13 cellular contexts compared by ENCODE assay signal in the genomic region with DNA sequence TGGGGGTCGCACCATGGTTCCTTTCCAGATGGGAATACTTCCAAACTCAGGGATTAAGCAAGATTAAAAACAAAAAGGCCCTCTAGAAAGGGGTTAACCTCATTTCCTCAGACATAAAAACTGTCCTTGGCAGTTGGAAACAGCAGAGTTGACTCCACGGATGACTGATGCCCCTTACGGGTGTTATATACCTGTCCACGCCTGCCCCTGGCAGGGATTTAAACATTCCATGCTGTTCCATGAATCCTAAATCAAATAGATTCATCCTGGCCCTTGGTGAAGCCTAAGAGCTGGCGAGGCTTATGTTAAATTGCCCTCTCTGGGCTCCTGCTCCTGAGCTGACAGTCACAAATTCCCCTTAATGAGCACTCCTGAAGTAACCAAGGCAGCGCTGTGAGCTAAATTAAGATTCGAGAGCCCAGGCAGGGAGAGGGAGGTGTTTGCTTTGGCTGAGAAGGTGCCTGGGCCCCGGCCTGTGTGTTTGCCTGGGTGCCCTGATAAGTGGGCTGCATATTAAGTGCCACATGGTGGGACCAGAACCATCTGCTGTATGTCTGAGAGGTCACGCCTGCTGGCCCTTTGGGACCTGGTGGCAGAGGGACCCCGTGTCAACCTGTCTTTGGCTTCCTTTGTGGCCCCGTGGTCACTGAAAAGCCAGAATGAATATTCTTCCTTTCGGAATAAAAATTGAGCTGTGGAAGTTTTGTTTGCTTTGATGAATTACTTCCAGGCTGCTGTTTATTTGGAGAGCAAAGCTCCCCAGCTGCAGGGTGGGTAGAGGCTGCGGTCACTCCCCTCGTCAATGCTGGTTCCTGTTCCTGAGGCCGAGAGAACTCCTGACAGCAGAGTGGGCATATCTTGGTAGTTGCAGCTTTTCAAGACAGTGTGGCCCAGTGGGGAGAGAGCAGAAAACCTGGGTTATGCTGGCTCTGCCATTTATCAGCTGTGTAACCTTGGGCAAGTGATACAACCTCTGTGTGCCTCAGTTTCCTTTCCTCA. TPM values are rescaled to one million over a fixed set of nuclear protein-coding genes. Genes with fewer than 3 reads are reported as not detected.
DNase-seq lines count a peak whose midpoint lies in the region; ATAC-seq and TF ChIP-seq lines count a peak whose summit lies in the region.
"Had no signal": no experiment of that assay in that cellular context is flagged by ENCODE, and none has a peak within 500 bp of the region (broad histone marks: within the 10 kb centered on the region; RNA-seq: fewer than 3 reads in every experiment).

No MANE protein-coding gene starts in this region.

- ATAC-seq in GM18519 (IDR thresholded peaks at IDR 0.05; ENCODE audit: low FRiP score, unreplicated experiment): no peak
- no peak for ATAC-seq in HG03097 (IDR thresholded peaks at IDR 0.05; ENCODE audit: low FRiP score, unreplicated experiment)

- H3K36me3 ChIP-seq in endodermal cell (ENCODE audit: control insufficient read depth, insufficient read depth, low read length) (no peaks in the 10 kb centered on the region), spleen (no peaks in the 10 kb centered on the region)

- no peak overlapping the region for H3K4me3 Mint-ChIP-seq in endodermal cell

- peaks cover 1% of the 10 kb centered on the region for H3K27me3 Mint-ChIP-seq in endodermal cell (ENCODE audit: insufficient read depth)

- no peak overlapping the region for H3K9ac ChIP-seq in endodermal cell (ENCODE audit: extremely low read depth, low read length, poor library complexity, severe bottlenecking)

- H3K36me3 Mint-ChIP-seq in endodermal cell (ENCODE audit: low read depth): no peaks in the 10 kb centered on the region

- TF ChIP-seq CTCF in endodermal cell (conservative IDR thresholded peaks at IDR 0.05): no peak
- no peak for TF ChIP-seq CTCF in spleen (IDR thresholded peaks at IDR 0.05 in 8 of 11, conservative IDR thresholded peaks at IDR 0.05 in 3 of 11)

- H3K27me3 ChIP-seq in endodermal cell (ENCODE audit: control insufficient read depth, insufficient read depth, low read length, poor library complexity, severe bottlenecking) (no peaks in the 10 kb centered on the region), spleen (replicated peaks in 1 of 7) (peaks cover 0 to 19% (median 0%) of the 10 kb centered on the region in 7 donors)
- H3K27me3 ChIP-seq: testis had no signal

- H3K9me3 ChIP-seq in endodermal cell (ENCODE audit: control insufficient read depth, low read length) (no peaks in the 10 kb centered on the region), spleen (no peaks in the 10 kb centered on the region)
- H3K9me3 ChIP-seq: testis had no signal

- intact Hi-C loops in spleen (cut with DNase I; ENCODE audit: low total_unique reads): no loop called here

- TF ChIP-seq POLR2A in spleen (IDR thresholded peaks at IDR 0.05): no peak

- DNase-seq in MV-4-11 (lab: John Stamatoyannopoulos, UW) (peak; percentile 57), NCI-H345 treated with DMSO at 0.1 percent for 48 hours (lab: John Stamatoyannopoulos, UW; ENCODE audit: unreplicated experiment) (peak; percentile 86), endodermal cell (peak; percentile 55), spleen (peak; percentile 66), iPS-NIHi7 (ENCODE audit: extremely low spot score) (no peak)
- DNase-seq: erythroblast, occipital lobe, testis had no signal

- H3K27ac ChIP-seq in endodermal cell (ENCODE audit: low read depth, low read length): no peak overlapping the region
- H3K27ac ChIP-seq in spleen: peak overlapping the region in 7 of 8 donors; percentile 1 to 61 (median 40)
- H3K27ac ChIP-seq: testis had no signal

- H3K4me1 ChIP-seq in endodermal cell (ENCODE audit: control insufficient read depth, insufficient read depth, low read length) (peaks cover 13% of the 10 kb centered on the region), spleen (peaks cover 23 to 78% (median 48%) of the 10 kb centered on the region in 6 donors)

- 85 to 86% methylated on average over 12 to 15 of the region's 15 CpGs for WGBS in endodermal cell (ENCODE audit: insufficient coverage in 1 of 2, insufficient read length in 1 of 2), 2 experiments
- 25 to 43% (median 29%) methylated on average over 13 to 15 of the region's 15 CpGs for whole genome bisulfite sequencing in spleen, 5 donors

- no peak overlapping the region for H3K4me3 ChIP-seq in endodermal cell (ENCODE audit: low read length)
- H3K4me3 ChIP-seq in spleen: no peak overlapping the region
- H3K4me3 ChIP-seq: testis had no signal

- peak overlapping the region; percentile 35 for H3K27ac Mint-ChIP-seq in endodermal cell

- H3K9me3 Mint-ChIP-seq in endodermal cell: no peaks in the 10 kb centered on the region

- peaks cover 31% of the 10 kb centered on the region for H3K4me1 Mint-ChIP-seq in endodermal cell

RNA-seq across cellular contexts. Expression of a gene that starts 17.4 kb away (rescaled TPM):
- total RNA-seq in endodermal cell (not detected), spleen (not detected)
- not detected for polyA plus RNA-seq in endodermal cell (2013, experiment 1 of 2)
- polyA plus RNA-seq in endodermal cell (2013, experiment 2 of 2): not detected
- polyA plus RNA-seq in spleen: not detected
- total RNA-seq: astrocyte; Daoy; occipital lobe; T-helper 2 cell treated with Interferon-gamma antibody and Interleukin-4, amounts not matched to agents 100 ng/mL and 5 ng/mL, for 36 hours; testis had no signal

RNA-seq across cellular contexts. Expression of a gene that starts 25.6 kb away (rescaled TPM):
- total RNA-seq in endodermal cell (under 1 TPM in 1 of 2 donors, not detected in 1; 0.37 TPM), spleen (under 1 TPM in 5 of 7 donors, not detected in 2; 0.42 to 0.98 (median 0.54) TPM)
- 0.14 TPM for polyA plus RNA-seq in endodermal cell (2013, experiment 1 of 2)
- polyA plus RNA-seq in endodermal cell (2013, experiment 2 of 2): not detected
- under 1 TPM; 0.16 to 0.43 (median 0.36) TPM for polyA plus RNA-seq in spleen
- total RNA-seq: astrocyte; Daoy; occipital lobe; T-helper 2 cell treated with Interferon-gamma antibody and Interleukin-4, amounts not matched to agents 100 ng/mL and 5 ng/mL, for 36 hours had no signal
